ENCODE assay signal across 2 cellular contexts in the genomic region with DNA sequence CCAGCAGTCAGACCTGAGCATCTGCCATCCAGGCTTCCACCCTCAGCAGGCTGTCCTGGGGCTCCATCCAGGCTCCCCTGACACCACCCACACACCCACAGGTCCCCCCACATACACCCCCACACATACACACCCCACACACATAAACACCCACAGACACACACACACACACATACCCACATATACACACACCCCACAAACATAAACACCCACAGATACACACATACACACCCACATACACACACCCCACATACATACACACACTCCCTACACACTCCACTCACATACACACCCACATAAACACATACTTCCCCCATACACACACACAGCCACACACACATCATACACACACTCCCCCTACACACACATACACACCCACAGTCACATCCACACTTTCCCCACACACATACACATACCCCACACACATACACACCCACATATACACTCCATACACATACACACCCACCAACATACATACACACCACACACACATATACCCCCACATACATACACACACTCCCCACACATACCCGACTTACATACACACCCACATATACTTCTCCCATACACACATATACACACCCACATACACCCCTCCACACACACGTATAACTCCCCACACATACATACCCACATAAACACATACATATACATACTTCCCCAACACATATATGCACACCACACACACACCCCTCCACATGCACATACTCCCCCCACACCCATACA.
TF ChIP-seq lines count a peak whose summit lies in the region.

No MANE protein-coding gene starts in this region.

TF ChIP-seq in SK-N-SH, 30 proteins besides CTCF, POLR2A, EP300 and RAD21 (continued from another document):
- no peak for TF ChIP-seq SIN3A (IDR thresholded peaks at IDR 0.05; ENCODE audit: borderline replicate concordance, low read depth, low read length)
- TF ChIP-seq, protein P1, sequence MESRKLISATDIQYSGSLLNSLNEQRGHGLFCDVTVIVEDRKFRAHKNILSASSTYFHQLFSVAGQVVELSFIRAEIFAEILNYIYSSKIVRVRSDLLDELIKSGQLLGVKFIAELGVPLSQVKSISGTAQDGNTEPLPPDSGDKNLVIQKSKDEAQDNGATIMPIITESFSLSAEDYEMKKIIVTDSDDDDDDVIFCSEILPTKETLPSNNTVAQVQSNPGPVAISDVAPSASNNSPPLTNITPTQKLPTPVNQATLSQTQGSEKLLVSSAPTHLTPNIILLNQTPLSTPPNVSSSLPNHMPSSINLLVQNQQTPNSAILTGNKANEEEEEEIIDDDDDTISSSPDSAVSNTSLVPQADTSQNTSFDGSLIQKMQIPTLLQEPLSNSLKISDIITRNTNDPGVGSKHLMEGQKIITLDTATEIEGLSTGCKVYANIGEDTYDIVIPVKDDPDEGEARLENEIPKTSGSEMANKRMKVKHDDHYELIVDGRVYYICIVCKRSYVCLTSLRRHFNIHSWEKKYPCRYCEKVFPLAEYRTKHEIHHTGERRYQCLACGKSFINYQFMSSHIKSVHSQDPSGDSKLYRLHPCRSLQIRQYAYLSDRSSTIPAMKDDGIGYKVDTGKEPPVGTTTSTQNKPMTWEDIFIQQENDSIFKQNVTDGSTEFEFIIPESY (IDR thresholded peaks at IDR 0.05; ENCODE audit: borderline replicate concordance, low read depth): no peak
- TF ChIP-seq MAX (IDR thresholded peaks at IDR 0.05; ENCODE audit: low read depth): no peak
- no peak for TF ChIP-seq POLR2AphosphoS5 (IDR thresholded peaks at IDR 0.05; ENCODE audit: low read depth, low read length)
- no peak for TF ChIP-seq FOXM1 (IDR thresholded peaks at IDR 0.05; ENCODE audit: low read depth)
- TF ChIP-seq FOXJ3 (CRISPR knock-in tag; IDR thresholded peaks at IDR 0.05): no peak
- no peak for TF ChIP-seq MEF2A (IDR thresholded peaks at IDR 0.05; ENCODE audit: borderline replicate concordance, low read depth)
- TF ChIP-seq NFIC (IDR thresholded peaks at IDR 0.05; ENCODE audit: borderline replicate concordance): no peak
- no peak for TF ChIP-seq TEAD4 (IDR thresholded peaks at IDR 0.05; ENCODE audit: borderline replicate concordance, insufficient read depth)

TF ChIP-seq in SK-N-SH treated with all-trans-retinoic acid at 6 μM for 48 hours, 23 proteins besides CTCF, POLR2A, EP300 and RAD21 (continued from another document):
- TF ChIP-seq, protein P2, sequence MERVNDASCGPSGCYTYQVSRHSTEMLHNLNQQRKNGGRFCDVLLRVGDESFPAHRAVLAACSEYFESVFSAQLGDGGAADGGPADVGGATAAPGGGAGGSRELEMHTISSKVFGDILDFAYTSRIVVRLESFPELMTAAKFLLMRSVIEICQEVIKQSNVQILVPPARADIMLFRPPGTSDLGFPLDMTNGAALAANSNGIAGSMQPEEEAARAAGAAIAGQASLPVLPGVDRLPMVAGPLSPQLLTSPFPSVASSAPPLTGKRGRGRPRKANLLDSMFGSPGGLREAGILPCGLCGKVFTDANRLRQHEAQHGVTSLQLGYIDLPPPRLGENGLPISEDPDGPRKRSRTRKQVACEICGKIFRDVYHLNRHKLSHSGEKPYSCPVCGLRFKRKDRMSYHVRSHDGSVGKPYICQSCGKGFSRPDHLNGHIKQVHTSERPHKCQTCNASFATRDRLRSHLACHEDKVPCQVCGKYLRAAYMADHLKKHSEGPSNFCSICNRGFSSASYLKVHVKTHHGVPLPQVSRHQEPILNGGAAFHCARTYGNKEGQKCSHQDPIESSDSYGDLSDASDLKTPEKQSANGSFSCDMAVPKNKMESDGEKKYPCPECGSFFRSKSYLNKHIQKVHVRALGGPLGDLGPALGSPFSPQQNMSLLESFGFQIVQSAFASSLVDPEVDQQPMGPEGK (CRISPR knock-in tag; IDR thresholded peaks at IDR 0.05; ENCODE audit: borderline replicate concordance): no peak
- TF ChIP-seq ZNF70 (CRISPR knock-in tag; IDR thresholded peaks at IDR 0.05) (no peak), BACH2 (CRISPR knock-in tag; IDR thresholded peaks at IDR 0.05; ENCODE audit: borderline replicate concordance) (no peak), ISL1 (CRISPR knock-in tag; IDR thresholded peaks at IDR 0.05) (no peak), OSR1 (CRISPR knock-in tag; IDR thresholded peaks at IDR 0.05) (no peak), ZNF8 (CRISPR knock-in tag; IDR thresholded peaks at IDR 0.05) (no peak), ZNF565 (CRISPR knock-in tag; conservative IDR thresholded peaks at IDR 0.05; ENCODE audit: low read depth) (no peak), PPARA (CRISPR knock-in tag; IDR thresholded peaks at IDR 0.05; ENCODE audit: borderline replicate concordance) (no peak), ESRRG (CRISPR knock-in tag; IDR thresholded peaks at IDR 0.05) (no peak), RARB (CRISPR knock-in tag; IDR thresholded peaks at IDR 0.05) (no peak), TSHZ2 (CRISPR knock-in tag; IDR thresholded peaks at IDR 0.05) (no peak), ZFP30 (CRISPR knock-in tag; IDR thresholded peaks at IDR 0.05) (no peak), ZFP3 (CRISPR knock-in tag; IDR thresholded peaks at IDR 0.05) (no peak), TOX (CRISPR knock-in tag; IDR thresholded peaks at IDR 0.05; ENCODE audit: borderline replicate concordance) (no peak), TCF4 (CRISPR knock-in tag; IDR thresholded peaks at IDR 0.05; ENCODE audit: borderline replicate concordance) (no peak), CSRNP3 (CRISPR knock-in tag; IDR thresholded peaks at IDR 0.05) (no peak)
- TF ChIP-seq, protein P3, sequence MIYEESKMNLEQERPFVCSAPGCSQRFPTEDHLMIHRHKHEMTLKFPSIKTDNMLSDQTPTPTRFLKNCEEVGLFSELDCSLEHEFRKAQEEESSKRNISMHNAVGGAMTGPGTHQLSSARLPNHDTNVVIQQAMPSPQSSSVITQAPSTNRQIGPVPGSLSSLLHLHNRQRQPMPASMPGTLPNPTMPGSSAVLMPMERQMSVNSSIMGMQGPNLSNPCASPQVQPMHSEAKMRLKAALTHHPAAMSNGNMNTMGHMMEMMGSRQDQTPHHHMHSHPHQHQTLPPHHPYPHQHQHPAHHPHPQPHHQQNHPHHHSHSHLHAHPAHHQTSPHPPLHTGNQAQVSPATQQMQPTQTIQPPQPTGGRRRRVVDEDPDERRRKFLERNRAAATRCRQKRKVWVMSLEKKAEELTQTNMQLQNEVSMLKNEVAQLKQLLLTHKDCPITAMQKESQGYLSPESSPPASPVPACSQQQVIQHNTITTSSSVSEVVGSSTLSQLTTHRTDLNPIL (CRISPR knock-in tag; IDR thresholded peaks at IDR 0.05; ENCODE audit: low read depth): no peak
